1 cellular context compared by ENCODE assay signal in genomic region chr2:42077343-42077742, GRCh38.
TF ChIP-seq lines count a peak whose summit lies in the region.

No MANE protein-coding gene starts in this region.

TF ChIP-seq in HepG2, 621 proteins besides CTCF, POLR2A, EP300 and RAD21:
- no peak for TF ChIP-seq LCORL (IDR thresholded peaks at IDR 0.05)
- TF ChIP-seq LCORL (CRISPR knock-in tag; IDR thresholded peaks at IDR 0.05) = 0 out of 2 replicates have a peak, but pooled peaks have one; percentile 29
- TF ChIP-seq ZNF761 (CRISPR knock-in tag; conservative IDR thresholded peaks at IDR 0.05) = no peak
- no peak for TF ChIP-seq HNF4G (IDR thresholded peaks at IDR 0.05; ENCODE audit: borderline replicate concordance, low read depth, low read length)
- TF ChIP-seq HNF4G (CRISPR knock-in tag; IDR thresholded peaks at IDR 0.05; ENCODE audit: borderline replicate concordance, low read depth) = no peak
- no peak for TF ChIP-seq ATF7 (IDR thresholded peaks at IDR 0.05)
- TF ChIP-seq ATF7 (CRISPR knock-in tag; IDR thresholded peaks at IDR 0.05) = no peak
- TF ChIP-seq, protein P1, sequence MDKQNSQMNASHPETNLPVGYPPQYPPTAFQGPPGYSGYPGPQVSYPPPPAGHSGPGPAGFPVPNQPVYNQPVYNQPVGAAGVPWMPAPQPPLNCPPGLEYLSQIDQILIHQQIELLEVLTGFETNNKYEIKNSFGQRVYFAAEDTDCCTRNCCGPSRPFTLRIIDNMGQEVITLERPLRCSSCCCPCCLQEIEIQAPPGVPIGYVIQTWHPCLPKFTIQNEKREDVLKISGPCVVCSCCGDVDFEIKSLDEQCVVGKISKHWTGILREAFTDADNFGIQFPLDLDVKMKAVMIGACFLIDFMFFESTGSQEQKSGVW (CRISPR knock-in tag; IDR thresholded peaks at IDR 0.05; ENCODE audit: borderline replicate concordance) = no peak
- TF ChIP-seq STAG1 (CRISPR knock-in tag; IDR thresholded peaks at IDR 0.05) = peak; percentile 88
- no peak for TF ChIP-seq TEAD3 (CRISPR knock-in tag; optimal IDR thresholded peaks at IDR 0.05; ENCODE audit: borderline replicate concordance)
- TF ChIP-seq SAP130 (CRISPR knock-in tag; IDR thresholded peaks at IDR 0.05; ENCODE audit: low read depth) = no peak
- TF ChIP-seq PHF5A (CRISPR knock-in tag; IDR thresholded peaks at IDR 0.05; ENCODE audit: low read depth, unreplicated experiment) = no peak
- no peak for TF ChIP-seq THYN1 (CRISPR knock-in tag; IDR thresholded peaks at IDR 0.05; ENCODE audit: borderline replicate concordance, low read depth)
- no peak for TF ChIP-seq CHD2 (IDR thresholded peaks at IDR 0.05; ENCODE audit: low read depth, low read length)
- no peak for TF ChIP-seq SNAPC2 (CRISPR knock-in tag; IDR thresholded peaks at IDR 0.05)
- TF ChIP-seq NFE2L2 (IDR thresholded peaks at IDR 0.05; ENCODE audit: low read length) = no peak
- no peak for TF ChIP-seq ZNF510 (CRISPR knock-in tag; IDR thresholded peaks at IDR 0.05; ENCODE audit: low read depth)
- no peak for TF ChIP-seq ZXDC (CRISPR knock-in tag; IDR thresholded peaks at IDR 0.05)
- no peak for TF ChIP-seq TSC22D2 (CRISPR knock-in tag; IDR thresholded peaks at IDR 0.05; ENCODE audit: borderline replicate concordance)
- TF ChIP-seq MEF2D (CRISPR knock-in tag; IDR thresholded peaks at IDR 0.05) = no peak
- TF ChIP-seq HMGXB4 (CRISPR knock-in tag; IDR thresholded peaks at IDR 0.05; ENCODE audit: borderline replicate concordance in 1 of 2, low read depth in 1 of 2) = no peak
- TF ChIP-seq ZKSCAN1 (IDR thresholded peaks at IDR 0.05; ENCODE audit: low read length) = no peak
- TF ChIP-seq SMC3 (IDR thresholded peaks at IDR 0.05; ENCODE audit: low read length) = peak; percentile 82
- TF ChIP-seq EHMT2 (IDR thresholded peaks at IDR 0.05; ENCODE audit: borderline replicate concordance, low read depth, low read length) = no peak
- no peak for TF ChIP-seq ZNF333 (CRISPR knock-in tag; IDR thresholded peaks at IDR 0.05; ENCODE audit: borderline replicate concordance)
- TF ChIP-seq NFIB (CRISPR knock-in tag; IDR thresholded peaks at IDR 0.05; ENCODE audit: borderline replicate concordance) = no peak
